Comparison of ENCODE assay signal across 8 cellular contexts in genomic region chr1:96923753-96924152, GRCh38.
"Had no signal": no experiment of that assay in that cellular context is flagged by ENCODE, and none has a peak within 500 bp of the region (broad histone marks: within the 10 kb centered on the region; RNA-seq: fewer than 3 reads in every experiment).

No MANE protein-coding gene starts in this region.

- FAIRE-seq: G401.6, GM12878, GM12891, GM12892, GM18507, GM19239 had no signal

- H3K4me3 ChIP-seq: GM12878 had no signal

- ATAC-seq: GM12878 had no signal

- DNase-seq: GDM1, GF-D8 had no signal
